ENCODE assay signal across 8 cellular contexts in the genomic region with DNA sequence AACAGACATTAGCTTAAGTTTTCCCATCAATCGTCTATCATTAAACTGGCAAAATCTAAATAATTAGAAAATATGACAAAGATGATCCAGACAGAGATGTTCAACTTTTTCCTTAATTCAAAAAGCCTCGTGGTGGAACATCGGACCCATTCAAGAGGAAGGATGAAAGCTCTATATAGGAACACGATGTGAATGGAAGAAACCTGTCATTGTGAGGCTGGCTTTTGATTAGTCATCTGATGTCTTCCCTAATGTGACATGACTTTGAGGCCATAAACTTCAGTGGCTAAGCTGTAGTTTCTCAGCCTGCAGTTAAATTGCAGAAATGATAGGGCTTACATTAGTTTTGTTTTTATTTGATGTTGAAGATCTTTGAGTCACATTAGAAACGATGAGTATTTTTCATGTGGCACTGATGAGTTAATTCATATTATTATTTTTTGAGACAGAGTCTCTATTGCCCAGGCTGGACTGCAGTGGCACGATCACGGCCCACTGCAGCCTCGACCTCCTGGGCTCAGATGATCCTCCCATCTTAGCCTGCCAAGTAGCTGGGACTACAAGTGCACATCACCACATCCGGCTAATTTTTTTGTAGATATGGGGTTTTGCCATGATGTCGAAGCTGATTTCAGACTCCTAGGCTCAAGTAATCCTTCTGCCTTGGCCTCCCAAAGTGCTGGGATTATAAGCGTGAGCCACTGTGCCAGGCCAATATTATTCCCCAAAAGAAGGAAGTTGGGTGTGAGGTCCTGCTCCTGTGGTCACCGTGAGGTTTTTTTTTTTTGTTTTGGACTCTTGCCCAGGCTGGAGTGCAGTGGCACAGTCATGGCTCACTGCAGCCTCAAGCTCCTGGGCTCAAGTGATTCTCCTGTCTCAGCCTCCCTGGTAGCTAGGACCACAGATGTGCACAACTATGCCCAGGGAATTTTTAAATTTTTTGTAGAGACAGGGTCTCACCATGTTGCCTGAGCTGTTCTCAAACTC. TPM values are rescaled to one million over a fixed set of nuclear protein-coding genes. Genes with fewer than 3 reads are reported as not detected.
DNase-seq lines count a peak whose midpoint lies in the region; ATAC-seq, FAIRE-seq and TF ChIP-seq lines count a peak whose summit lies in the region.

No MANE protein-coding gene starts in this region.

- H3K27me3 ChIP-seq in HAP-1 (ENCODE audit: low read depth) = no peaks in the 10 kb centered on the region
- no peaks in the 10 kb centered on the region for H3K27me3 ChIP-seq in duodenal mucosa (ENCODE audit: control insufficient read depth in 1 of 2, insufficient read depth in 2 of 2, low read length in 2 of 2)

- no peak for DNase-seq in HAP-1 (ENCODE audit: low spot score in 2 of 2)
- DNase-seq in RCC 7860 (ENCODE audit: low spot score) = peak; percentile 10
- peak; percentile 32 for DNase-seq in osteocyte (ENCODE audit: extremely low spot score, unreplicated experiment)
- no peak for DNase-seq in mucosa of gallbladder (ENCODE audit: low spot score)

- H3K27me3 Mint-ChIP-seq in osteocyte (ENCODE audit: unreplicated experiment) = no peaks in the 10 kb centered on the region

- no peaks in the 10 kb centered on the region for H3K9me3 Mint-ChIP-seq in osteocyte (ENCODE audit: unreplicated experiment)

- H3K4me1 Mint-ChIP-seq in osteocyte (ENCODE audit: unreplicated experiment) = peaks cover 17% of the 10 kb centered on the region

- H3K4me3 ChIP-seq in HAP-1 = peak overlapping the region; percentile 91; the same call in 1 of the 2 replicates
- peak overlapping the region in 1 of 2 donors; percentile 75 for H3K4me3 ChIP-seq in duodenal mucosa (ENCODE audit: low read depth in 1 of 2, low read length in 2 of 2)

- H3K9me3 ChIP-seq in HAP-1 (no peaks in the 10 kb centered on the region; the same call in 1 of the 2 replicates), duodenal mucosa (ENCODE audit: control insufficient read depth in 1 of 2, low read length in 2 of 2) (no peaks in the 10 kb centered on the region)

- no peak overlapping the region for H3K27ac ChIP-seq in duodenal mucosa (ENCODE audit: low read depth, low read length)

- no peak for ATAC-seq in HG03354 (IDR thresholded peaks at IDR 0.05; ENCODE audit: poor library complexity, severe bottlenecking, unreplicated experiment)
- ATAC-seq in HG03521 (IDR thresholded peaks at IDR 0.05; ENCODE audit: unreplicated experiment) = no peak
- no peak for ATAC-seq in HG03342 (IDR thresholded peaks at IDR 0.05; ENCODE audit: unreplicated experiment)

- H3K27ac Mint-ChIP-seq in osteocyte (ENCODE audit: unreplicated experiment) = peak overlapping the region; percentile 96

- no peak for FAIRE-seq in RCC 7860 (lab: Jason Lieb, UNC)

- H3K4me1 ChIP-seq in HAP-1 = peaks cover 4% of the 10 kb centered on the region; the same call in 1 of the 2 replicates
- peaks cover 6 to 9% of the 10 kb centered on the region in 2 donors for H3K4me1 ChIP-seq in duodenal mucosa (ENCODE audit: control insufficient read depth in 1 of 2, insufficient read depth in 2 of 2, low read length in 2 of 2)

- peak overlapping the region; percentile 79 to 90 for H3K9ac ChIP-seq in duodenal mucosa (ENCODE audit: low read depth in 1 of 2, low read length in 2 of 2)

- peaks cover 25% of the 10 kb centered on the region for H3K36me3 Mint-ChIP-seq in osteocyte (ENCODE audit: unreplicated experiment)

- in situ Hi-C loops in HAP-1 (cut with MboI; ENCODE audit: low sequenced_read_pairs) = no loop called here

- H3K36me3 ChIP-seq in HAP-1 (replicated peaks) (peaks cover 33% of the 10 kb centered on the region), duodenal mucosa (ENCODE audit: control insufficient read depth in 1 of 2, insufficient read depth in 2 of 2, low read length in 2 of 2) (no peaks in the 10 kb centered on the region)

- peak overlapping the region; percentile 95 for H3K4me3 Mint-ChIP-seq in osteocyte (ENCODE audit: unreplicated experiment)

- TF ChIP-seq CTCF in osteocyte (IDR thresholded peaks at IDR 0.05) = no peak

RNA-seq across cellular contexts. Expression of a gene that starts 1.3 kb away (rescaled TPM):
- total RNA-seq in osteocyte (66.5 and 69.8 TPM in 2 replicates), mucosa of gallbladder (64.7 TPM)

RNA-seq across cellular contexts. Expression of a gene that starts 41.7 kb away (rescaled TPM):
- total RNA-seq in osteocyte = 2.1 and 2.7 TPM in 2 replicates
- total RNA-seq in mucosa of gallbladder = 0.49 TPM

RNA-seq across cellular contexts. Expression of a gene that starts 42.1 kb away (rescaled TPM):
- total RNA-seq in osteocyte (8.7 and 8.9 TPM in 2 replicates), mucosa of gallbladder (2.0 TPM)

Comparison
In these comparisons a context has a peak if more than half of its experiments do, and no peak if none do; other contexts are left out.
1. DNase-seq: peak in RCC 7860 (single experiment) and osteocyte (single experiment); none in HAP-1 (0 of 2) and mucosa of gallbladder (single experiment).